In the genomic region with DNA sequence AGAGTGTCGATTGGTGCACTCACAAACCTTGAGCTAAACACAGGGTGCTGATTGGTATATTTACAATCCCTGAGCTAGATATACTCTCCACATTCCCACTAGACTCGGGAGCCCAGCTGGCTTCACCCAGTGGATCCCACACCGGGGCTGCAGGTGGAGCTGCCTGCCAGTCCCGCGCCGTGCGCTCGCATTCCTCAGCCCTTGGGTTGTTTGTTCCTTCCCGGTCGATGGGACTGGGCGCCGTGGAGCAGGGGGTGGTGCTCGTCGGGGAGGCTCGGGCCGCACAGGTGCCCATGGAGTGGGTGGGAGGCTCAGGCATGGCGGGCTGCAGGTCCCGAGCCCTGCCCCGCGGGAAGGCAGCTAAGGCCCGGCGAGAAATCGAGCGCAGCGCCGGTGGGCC, we compare ENCODE assay signal across 12 cellular contexts. TPM values are rescaled to one million over a fixed set of nuclear protein-coding genes. Genes with fewer than 3 reads are reported as not detected.
"Had no signal": no experiment of that assay in that cellular context is flagged by ENCODE, and none has a peak within 500 bp of the region (broad histone marks: within the 10 kb centered on the region; RNA-seq: fewer than 3 reads in every experiment).

No MANE protein-coding gene starts in this region.

RNA-seq across cellular contexts. Expression of a gene that starts 46.6 kb away (rescaled TPM):
- total RNA-seq: kidney epithelial cell; left cardiac atrium; left colon; left lobe of liver; left ventricle myocardium inferior; left ventricle myocardium superior; lower leg skin; lung microvascular endothelial cell; mammary epithelial cell; mesenteric fat pad; myocyte; naive thymus-derived CD8-positive, alpha-beta T cell had no signal

RNA-seq across cellular contexts. Expression of a gene that starts 53.5 kb away (rescaled TPM):
- total RNA-seq: kidney epithelial cell; left colon; lower leg skin; lung microvascular endothelial cell; myocyte; naive thymus-derived CD8-positive, alpha-beta T cell had no signal
